In genomic region chr16:24721830-24722238, GRCh38 we compare ENCODE assay signal across 11 cellular contexts. TPM values are rescaled to one million over a fixed set of nuclear protein-coding genes. Genes with fewer than 3 reads are reported as not detected.
A peak's percentile ranks its signal among the peaks of the same experiment; 100 is the strongest.
DNase-seq lines count a peak whose midpoint lies in the region; ATAC-seq and TF ChIP-seq lines count a peak whose summit lies in the region.
"Had no signal": no experiment of that assay in that cellular context is flagged by ENCODE, and none has a peak within 500 bp of the region (broad histone marks: within the 10 kb centered on the region; RNA-seq: fewer than 3 reads in every experiment).

No MANE protein-coding gene starts in this region.

- no peaks in the 10 kb centered on the region for H3K36me3 ChIP-seq in CD4-positive, alpha-beta memory T cell (ENCODE audit: insufficient read depth, low read length)
- no peaks in the 10 kb centered on the region for H3K36me3 ChIP-seq in OCI-LY7 (ENCODE audit: insufficient read depth, low read length)
- H3K36me3 ChIP-seq: left lung, upper lobe of right lung had no signal

- no peak overlapping the region for H3K4me3 Mint-ChIP-seq in CD4-positive, alpha-beta memory T cell
- no peak overlapping the region for H3K4me3 Mint-ChIP-seq in WTC11

- H3K36me3 Mint-ChIP-seq in CD4-positive, alpha-beta memory T cell, result no peaks in the 10 kb centered on the region
- H3K36me3 Mint-ChIP-seq in WTC11, result no peaks in the 10 kb centered on the region

- CTCF ChIA-PET in CD4-positive, alpha-beta memory T cell (lab: Charles Lee; ENCODE audit: partially characterized antibody), result no interaction called here
- CTCF ChIA-PET in WTC11 (lab: Charles Lee), result no interaction called here
- CTCF ChIA-PET in OCI-LY7 (lab: Charles Lee; ENCODE audit: unreplicated experiment), result no interaction called here

- no peaks in the 10 kb centered on the region for H3K79me2 ChIP-seq in OCI-LY7 (ENCODE audit: insufficient read depth, low read depth, low read length)

- H3K9me3 Mint-ChIP-seq in CD4-positive, alpha-beta memory T cell, result no peaks in the 10 kb centered on the region
- H3K9me3 Mint-ChIP-seq in WTC11, result peaks cover 4% of the 10 kb centered on the region; the same call in 1 of the 2 replicates

- peaks cover 4 to 11% (median 4%) of the 10 kb centered on the region in 4 donors for H3K4me1 Mint-ChIP-seq in CD4-positive, alpha-beta memory T cell
- H3K4me1 Mint-ChIP-seq in WTC11, result peaks cover 2% of the 10 kb centered on the region; the same call in 1 of the 2 replicates

- H3K27me3 ChIP-seq in CD4-positive, alpha-beta memory T cell (ENCODE audit: insufficient read depth, low read length), result no peaks in the 10 kb centered on the region
- H3K27me3 ChIP-seq: left lung, upper lobe of right lung had no signal

- H4K20me1 ChIP-seq in OCI-LY7 (ENCODE audit: insufficient read depth, low read length), result no peaks in the 10 kb centered on the region

- H3K4me3 ChIP-seq in CD4-positive, alpha-beta memory T cell (ENCODE audit: low read length in 2 of 2), result no peak overlapping the region
- H3K4me3 ChIP-seq in OCI-LY7 (ENCODE audit: low read depth, low read length, poor library complexity, severe bottlenecking), result no peak overlapping the region
- H3K4me3 ChIP-seq: left lung, upper lobe of right lung had no signal

- no peak overlapping the region for H2AFZ ChIP-seq in OCI-LY7 (ENCODE audit: low read length)

- H3K4me1 ChIP-seq in CD4-positive, alpha-beta memory T cell (ENCODE audit: insufficient read depth, low read length), result no peaks in the 10 kb centered on the region
- H3K4me1 ChIP-seq in OCI-LY7 (ENCODE audit: insufficient read depth, low read length, poor library complexity, severe bottlenecking), result no peaks in the 10 kb centered on the region
- H3K4me1 ChIP-seq: left lung, upper lobe of right lung had no signal

- peak in 3 of 5 donors; percentile 14 to 76 (median 30) for DNase-seq in CD4-positive, alpha-beta memory T cell
- DNase-seq in T-helper 22 cell (ENCODE audit: low read depth) (peak; percentile 7), LoVo (ENCODE audit: low spot score) (no peak), NCI-H446 treated with DMSO at 0.1 percent for 48 hours (lab: John Stamatoyannopoulos, UW) (no peak), WTC11 (ENCODE audit: low spot score) (no peak), OCI-LY7 (ENCODE audit: low spot score) (no peak)
- DNase-seq in activated T-helper 9 cell treated with anti-CD3 and anti-CD28 coated beads, Interleukin-2, amount 50 U/mL, for 16 hours (ENCODE audit: low read depth), result peak; percentile 41
- peak; percentile 53 to 70 (median 59) for DNase-seq in stimulated activated CD4-positive, alpha-beta T cell treated with anti-CD3 and anti-CD28 coated beads, Interleukin-12 subunit alpha, Interleukin-12 subunit beta, amount 100 ng/mL, for 48 hours (ENCODE audit: low read depth in 2 of 3, low spot score in 1 of 3)
- DNase-seq: left lung, NCI-H1417, upper lobe of right lung had no signal

- H3K9me3 ChIP-seq in CD4-positive, alpha-beta memory T cell (ENCODE audit: control insufficient read depth in 1 of 2, low read length in 2 of 2), result no peaks in the 10 kb centered on the region
- no peaks in the 10 kb centered on the region for H3K9me3 ChIP-seq in OCI-LY7 (ENCODE audit: low read length)
- H3K9me3 ChIP-seq: left lung, upper lobe of right lung had no signal

- no peak overlapping the region for H3K4me2 ChIP-seq in OCI-LY7 (ENCODE audit: low read length)

- peak overlapping the region in 3 of 7 donors; percentile 15 to 30 (median 27) for H3K27ac Mint-ChIP-seq in CD4-positive, alpha-beta memory T cell
- no peak overlapping the region for H3K27ac Mint-ChIP-seq in WTC11

- TF ChIP-seq CTCF in WTC11 (IDR thresholded peaks at IDR 0.05), result no peak
- TF ChIP-seq CTCF in OCI-LY7 (conservative IDR thresholded peaks at IDR 0.05; ENCODE audit: low read length), result no peak

- intact Hi-C loops in CD4-positive, alpha-beta memory T cell (cut with micrococcal nuclease), result no loop called here
- intact Hi-C loops in OCI-LY7 (cut with micrococcal nuclease; ENCODE audit: unreplicated experiment), result no loop called here

- no peak overlapping the region for H3K27ac ChIP-seq in CD4-positive, alpha-beta memory T cell (ENCODE audit: low read depth, low read length)
- H3K27ac ChIP-seq in OCI-LY7 (ENCODE audit: low read depth, low read length, poor library complexity, severe bottlenecking), result no peak overlapping the region
- H3K27ac ChIP-seq: left lung, upper lobe of right lung had no signal

- POLR2A ChIA-PET in CD4-positive, alpha-beta memory T cell (lab: Charles Lee; ENCODE audit: partially characterized antibody), result no interaction called here
- POLR2A ChIA-PET in WTC11 (lab: Charles Lee), result no interaction called here
- POLR2A ChIA-PET in OCI-LY7 (lab: Charles Lee), result no interaction called here

- no peak for ATAC-seq in WTC11
- ATAC-seq: left lung, upper lobe of right lung had no signal

- H3K9me2 ChIP-seq in OCI-LY7 (ENCODE audit: insufficient read depth, low read length), result no peaks in the 10 kb centered on the region

- peaks cover 1 to 4% of the 10 kb centered on the region in 2 donors for H3K27me3 Mint-ChIP-seq in CD4-positive, alpha-beta memory T cell
- no peaks in the 10 kb centered on the region; the same call in 1 of the 2 replicates for H3K27me3 Mint-ChIP-seq in WTC11 (ENCODE audit: low read depth)

- BruUV-seq in OCI-LY7 (replicated peaks; lab: Mats Ljungman, UMichigan), result no TSS peak

TF ChIP-seq in WTC11, 78 proteins besides CTCF, POLR2A, EP300 and RAD21:
- TF ChIP-seq ELF4 (CRISPR knock-in tag; IDR thresholded peaks at IDR 0.05; ENCODE audit: low read depth) (no peak), RORB (CRISPR knock-in tag; IDR thresholded peaks at IDR 0.05) (no peak), ZNF138 (CRISPR knock-in tag; conservative IDR thresholded peaks at IDR 0.05) (no peak), PREB (CRISPR knock-in tag; IDR thresholded peaks at IDR 0.05; ENCODE audit: borderline replicate concordance) (no peak)
TF ChIP-seq in WTC11: peak in this region for 0.

RNA-seq across cellular contexts. Expression of gene TNRC6A, which starts 7.6 kb away (rescaled TPM):
- total RNA-seq in CD4-positive, alpha-beta memory T cell, result 100 to 1,000 TPM in 1 of 2 experiments, 10 to 100 TPM in 1; 99.3 to 103 TPM
- 10 to 100 TPM in 1 of 2 donors, under 1 TPM in 1; 0.88 to 27.3 TPM for polyA plus RNA-seq in CD4-positive, alpha-beta memory T cell
- 76.8 to 86.3 TPM (median 77.4 TPM) in 3 replicates for total RNA-seq in WTC11 (2021)
- 38.1 and 45.2 TPM in 2 replicates for total RNA-seq in OCI-LY7 (2014; rRNA removed; shearing (Covaris generic))
- 60.3 and 64.3 TPM in 2 replicates for total RNA-seq in OCI-LY7 (2022)

Comparison
In these comparisons a context has a peak if more than half of its experiments do, and no peak if none do; other contexts are left out.
1. DNase-seq: peak in CD4-positive, alpha-beta memory T cell (3 of 5), T-helper 22 cell (single experiment), activated T-helper 9 cell treated with anti-CD3 and anti-CD28 coated beads, Interleukin-2, amount 50 U/mL, for 16 hours (single experiment) and stimulated activated CD4-positive, alpha-beta T cell treated with anti-CD3 and anti-CD28 coated beads, Interleukin-12 subunit alpha, Interleukin-12 subunit beta, amount 100 ng/mL, for 48 hours (3 of 3); none in LoVo (single experiment), NCI-H446 treated with DMSO at 0.1 percent for 48 hours (single experiment), WTC11 (single experiment) and OCI-LY7 (single experiment).